ENCODE assay signal across 24 cellular contexts in the genomic region with DNA sequence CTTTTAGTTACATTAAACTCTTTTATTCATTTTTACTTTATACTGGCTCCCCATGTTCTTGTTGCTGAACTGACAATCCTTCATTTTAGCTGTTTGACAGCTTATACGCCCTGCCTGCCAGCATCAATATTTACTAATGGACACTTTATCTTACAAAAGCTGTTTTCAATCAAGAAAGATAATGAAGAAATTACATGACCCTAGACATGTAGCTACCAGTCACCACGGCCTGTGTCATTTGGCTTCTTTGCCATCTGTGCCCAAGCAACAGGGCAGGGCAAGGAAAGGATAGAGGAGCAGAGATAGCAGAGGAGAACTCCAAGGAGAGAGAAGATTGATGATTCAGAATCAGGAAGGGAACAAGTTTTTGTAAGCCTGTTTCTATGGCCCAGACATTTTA.
"Had no signal": no experiment of that assay in that cellular context is flagged by ENCODE, and none has a peak within 500 bp of the region (broad histone marks: within the 10 kb centered on the region; RNA-seq: fewer than 3 reads in every experiment).

No MANE protein-coding gene starts in this region.

- DNase-seq: islet precursor cell; left ventricle myocardium inferior; mesendoderm; naive B cell; natural killer cell; nephron progenitor cell; occipital lobe; stimulated activated CD4-positive, alpha-beta T cell treated with anti-CD3 and anti-CD28 coated beads, Interleukin-12 subunit alpha, Interleukin-12 subunit beta, amount 100 ng/mL, for 4 hours; stimulated activated CD4-positive, alpha-beta T cell treated with anti-CD3 and anti-CD28 coated beads, Interleukin-15, amount 100 ng/mL, for 24 hours; stimulated activated CD4-positive, alpha-beta T cell treated with anti-CD3 and anti-CD28 coated beads, Interleukin-2, amount 100 ng/mL, for 24 hours; stimulated activated CD4-positive, alpha-beta T cell treated with anti-CD3 and anti-CD28 coated beads, Interleukin-4, amount 100 ng/mL, for 1 hour; stimulated activated naive B cell treated with anti-CD40 and anti-IgM and Interleukin-4, amounts not matched to agents 10 μg/mL and 1 μg/mL and 100 μg/mL, for 72 hours; stimulated activated naive CD8-positive, alpha-beta T cell treated with anti-CD3 and anti-CD28 coated beads, Interleukin-15, Interleukin-2, amounts not matched to agents 100 U/mL and 50 U/mL, for 24 hours; stomach; testis; thyroid gland; transverse colon; upper lobe of left lung had no signal

- H3K36me3 ChIP-seq: left ventricle myocardium inferior, neural progenitor cell, neutrophil, right atrium auricular region, stomach, thyroid gland, transverse colon, upper lobe of left lung, vagina had no signal

- H3K27me3 ChIP-seq: neural progenitor cell, neutrophil, right atrium auricular region, stomach, testis, thyroid gland, transverse colon, upper lobe of left lung, vagina had no signal

- H3K4me3 ChIP-seq: left ventricle myocardium inferior, lung, neural progenitor cell, right atrium auricular region, skin epidermis, stomach, testis, thyroid gland, transverse colon, upper lobe of left lung, vagina had no signal
